In the genomic region with DNA sequence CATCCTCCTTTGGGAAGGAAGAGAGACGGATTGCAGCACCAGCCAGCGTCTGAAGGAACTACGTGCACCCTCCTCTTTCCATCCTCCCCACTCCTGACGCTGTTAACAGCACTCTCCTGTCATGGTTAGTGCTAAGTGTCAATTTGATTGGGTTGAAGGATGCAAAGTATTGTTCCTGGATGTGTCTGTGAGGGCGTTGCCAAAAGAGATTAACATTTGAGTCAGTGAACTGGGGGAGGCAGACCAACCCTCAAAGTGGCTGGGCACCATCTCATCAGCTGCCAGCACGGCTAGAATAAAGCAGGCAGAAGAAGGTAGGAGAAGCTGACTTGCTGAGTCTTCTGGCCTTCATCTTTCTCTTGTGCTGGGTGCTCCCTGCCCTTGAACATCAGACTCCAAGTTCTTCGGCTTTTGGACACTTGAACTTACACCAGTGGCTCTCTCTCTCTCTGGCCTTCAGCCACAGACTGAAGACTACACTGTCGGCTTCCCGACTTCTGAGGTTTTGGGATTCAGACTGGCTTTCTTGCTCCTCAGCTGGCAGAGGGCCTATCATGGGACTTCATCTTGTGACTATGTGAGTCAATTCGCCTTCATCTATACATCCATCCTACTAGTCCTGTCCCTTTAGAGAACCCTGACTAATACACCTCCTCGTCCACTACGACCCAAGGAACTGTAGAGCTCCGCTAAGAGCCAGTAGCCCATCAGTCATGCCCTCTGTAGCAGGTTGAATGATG, we compare ENCODE assay signal across 19 cellular contexts.
"Had no signal": no experiment of that assay in that cellular context is flagged by ENCODE, and none has a peak within 500 bp of the region (broad histone marks: within the 10 kb centered on the region; RNA-seq: fewer than 3 reads in every experiment).

No MANE protein-coding gene starts in this region.

- H3K27ac ChIP-seq: esophagus squamous epithelium, left ventricle myocardium inferior, thoracic aorta had no signal

- H3K36me3 ChIP-seq: esophagus squamous epithelium, left ventricle myocardium inferior, thoracic aorta had no signal

- H3K9me3 ChIP-seq: esophagus squamous epithelium, left ventricle myocardium inferior, thoracic aorta had no signal

- DNase-seq: activated CD4-positive, alpha-beta T cell treated with anti-CD3 and anti-CD28 coated beads for 48 hours; activated CD8-positive, alpha-beta memory T cell treated with anti-CD3 and anti-CD28 coated beads, Interleukin-2, amount 50 U/mL, for 4 hours; activated CD8-positive, alpha-beta T cell treated with anti-CD3 and anti-CD28 coated beads, Interleukin-2, amount 10 ng/mL, durations not matched to agents 7 days and 5 days; activated gamma-delta T cell; activated T-cell treated with anti-CD3 and anti-CD28 coated beads, Interleukin-2, amount 50 U/mL, for 72 hours; caudate nucleus; esophagus squamous epithelium; hippocampal formation; left ventricle myocardium inferior; natural killer cell; nucleus accumbens; posterior cingulate gyrus; retina; stimulated activated CD4-positive, alpha-beta T cell treated with anti-CD3 and anti-CD28 coated beads, Interleukin-12 subunit alpha, Interleukin-12 subunit beta, amount 100 ng/mL, for 4 hours; stimulated activated CD4-positive, alpha-beta T cell treated with anti-CD3 and anti-CD28 coated beads, Interleukin-2, amount 100 ng/mL, for 24 hours; T1000 had no signal

- ATAC-seq: activated CD8-positive, alpha-beta T cell treated with anti-CD3 and anti-CD28 coated beads, Interleukin-2, amount 10 ng/mL, durations not matched to agents 7 days and 5 days; activated naive CD4-positive, alpha-beta T cell treated with anti-CD3 and anti-CD28 coated beads, Interleukin-2, amount 50 U/mL, for 72 hours; activated T-cell treated with anti-CD3 and anti-CD28 coated beads, Interleukin-2, amount 50 U/mL, for 72 hours; natural killer cell; WTC11 had no signal

- H3K4me3 ChIP-seq: esophagus squamous epithelium, left ventricle myocardium inferior, thoracic aorta had no signal
